ENCODE assay signal across 8 cellular contexts in the genomic region with DNA sequence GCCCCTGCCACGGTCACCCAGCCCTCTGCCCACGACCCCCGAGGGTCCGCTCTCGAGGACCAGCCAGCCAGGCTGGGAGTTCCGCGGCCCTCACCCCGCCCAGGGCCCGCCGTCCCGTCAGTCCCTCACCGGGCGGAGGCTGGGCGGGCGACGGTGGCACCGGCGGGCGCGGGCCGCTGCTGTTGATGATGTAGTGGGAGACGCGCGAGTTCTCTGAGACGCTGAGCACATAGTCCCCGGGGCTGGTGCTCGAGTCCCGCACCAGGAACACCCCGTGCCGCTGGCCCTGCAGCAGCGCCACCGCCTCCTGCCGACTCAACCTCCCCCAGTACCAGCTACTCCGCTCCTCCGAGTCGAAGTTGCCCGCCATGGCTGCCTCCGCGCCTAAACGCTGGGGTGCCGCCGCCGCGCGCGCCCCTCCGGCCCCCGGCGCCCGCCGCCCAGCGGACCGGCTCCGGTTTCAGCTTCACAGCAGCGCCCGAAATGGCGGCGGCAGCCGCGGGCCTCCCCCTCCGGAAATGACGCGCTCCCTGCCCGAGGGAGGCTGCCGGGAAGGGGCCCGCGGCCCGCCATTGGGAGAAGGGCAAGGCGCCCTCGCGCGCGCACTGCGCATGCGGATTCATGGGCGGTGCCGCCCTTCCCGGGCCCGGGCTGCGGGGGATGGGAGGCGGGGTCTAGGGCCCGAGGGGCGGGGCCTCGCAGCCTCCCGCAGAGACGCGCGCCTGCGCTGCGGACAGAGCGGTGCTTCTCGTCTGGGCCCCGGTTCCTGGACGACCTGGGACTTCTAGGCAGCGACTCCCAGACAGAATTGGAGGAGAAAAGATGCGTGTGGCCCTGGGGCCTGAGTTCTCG. TPM values are rescaled to one million over a fixed set of nuclear protein-coding genes. Genes with fewer than 3 reads are reported as not detected.
DNase-seq lines count a peak whose midpoint lies in the region; ATAC-seq and TF ChIP-seq lines count a peak whose summit lies in the region.

A gene (minus strand): TSS at position 485 of the 852 bp plus-strand sequence. CDS start 115 bp downstream, at position 370.

- H3K9me3 Mint-ChIP-seq in activated B cell treated with CpG ODN at 0.5 μM for 24 hours: no peaks in the 10 kb centered on the region

- H3K9ac ChIP-seq in smooth muscle cell (ENCODE audit: low read depth): peak within 1 kb of the TSS; percentile 98

- intact Hi-C loops in activated B cell treated with CpG ODN at 0.5 μM for 24 hours (cut with micrococcal nuclease): loop anchor here (1.0 kb wide), 6 partner anchors 18 to 106 kb away; a partner anchor contains a TSS

- POLR2A ChIA-PET in AG04450 (lab: Yijun Ruan, JAX): interaction anchor here (0.5 to 1.2 kb wide), 3 partner anchors 27 to 91 kb away, joined by 3 to 7 read pairs (median 5); a partner anchor contains a TSS
- POLR2A ChIA-PET in activated B cell treated with CpG ODN at 0.5 μM for 24 hours (lab: Charles Lee): interaction anchor here (0.6 to 2.4 kb wide), 10 partner anchors 19 to 175 kb away, joined by 3 to 15 read pairs (median 6); a partner anchor contains a TSS

- H3F3A ChIP-seq in smooth muscle cell (ENCODE audit: low read depth): peaks cover 3% of the 10 kb centered on the region

- no peaks in the 10 kb centered on the region for H3K27me3 Mint-ChIP-seq in activated B cell treated with CpG ODN at 0.5 μM for 24 hours

- H3K27me3 ChIP-seq in AG04450 (ENCODE audit: control insufficient read depth, insufficient read depth, low read length) (no peaks in the 10 kb centered on the region), smooth muscle cell (ENCODE audit: low read depth) (no peaks in the 10 kb centered on the region)

- peak within 1 kb of the TSS; percentile 83 for H3K27ac ChIP-seq in AG04450 (ENCODE audit: low read depth, low read length)
- peak within 1 kb of the TSS; percentile 97 for H3K27ac ChIP-seq in smooth muscle cell (ENCODE audit: low read depth)

- peaks cover 14% of the 10 kb centered on the region for H3K4me1 ChIP-seq in smooth muscle cell (ENCODE audit: low read depth)

- H3K4me3 ChIP-seq in AG04450 (ENCODE audit: low read depth, low read length): peak within 1 kb of the TSS; percentile 93
- H3K4me3 ChIP-seq in cardiac fibroblast (replicated peaks in 1 of 2; ENCODE audit: low read depth in 2 of 2, low read length in 2 of 2): peak within 1 kb of the TSS; percentile 94 to 96
- peak within 1 kb of the TSS; percentile 93 for H3K4me3 ChIP-seq in smooth muscle cell

- no peaks in the 10 kb centered on the region for H3K36me3 ChIP-seq in smooth muscle cell (ENCODE audit: low read depth)

- H2AFZ ChIP-seq in smooth muscle cell (ENCODE audit: low read depth): no peak within 1 kb of the TSS

- H3K9me3 ChIP-seq in AG04450 (ENCODE audit: control insufficient read depth, insufficient read depth, low read length): no peaks in the 10 kb centered on the region; the same call in 1 of the 2 replicates
- H3K9me3 ChIP-seq in smooth muscle cell (replicated peaks; ENCODE audit: low read depth): no peaks in the 10 kb centered on the region

- peaks cover 49% of the 10 kb centered on the region for H3K79me2 ChIP-seq in smooth muscle cell (ENCODE audit: low read depth)

- H4K20me1 ChIP-seq in smooth muscle cell (ENCODE audit: low read depth): peaks cover 46% of the 10 kb centered on the region

- under 1% methylated on average over 74 of the region's 97 CpGs for WGBS in smooth muscle cell (ENCODE audit: low lambda C conversion rate)

- H3K4me1 Mint-ChIP-seq in activated B cell treated with CpG ODN at 0.5 μM for 24 hours: peaks cover 52% of the 10 kb centered on the region

- CTCF ChIA-PET in AG04450 (lab: Charles Lee): interaction anchor here (1.1 kb wide), 1 partner anchor 91 kb away, joined by 3 read pairs; no protein-coding TSS in a partner anchor
- CTCF ChIA-PET in activated B cell treated with CpG ODN at 0.5 μM for 24 hours (lab: Charles Lee): interaction anchor here (0.7 to 2.4 kb wide), 4 partner anchors 29 to 193 kb away, joined by 3 to 18 read pairs (median 4); a partner anchor contains a TSS

- TF ChIP-seq CTCF in AG04450 (IDR thresholded peaks at IDR 0.05; ENCODE audit: low read depth, low read length) (no peak), activated B cell treated with CpG ODN at 0.5 μM for 24 hours (IDR thresholded peaks at IDR 0.05) (no peak), cardiac fibroblast (IDR thresholded peaks at IDR 0.05; ENCODE audit: low read depth, low read length) (peak; percentile 8), smooth muscle cell (IDR thresholded peaks at IDR 0.05; ENCODE audit: borderline replicate concordance, insufficient read depth, poor library complexity, severe bottlenecking) (no peak)

- H3K36me3 Mint-ChIP-seq in activated B cell treated with CpG ODN at 0.5 μM for 24 hours (ENCODE audit: low read depth): peaks cover 24% of the 10 kb centered on the region

- peak; percentile 72 for ATAC-seq in GM18907 (IDR thresholded peaks at IDR 0.05; ENCODE audit: unreplicated experiment)
- peak; percentile 77 for ATAC-seq in HG03159 (IDR thresholded peaks at IDR 0.05; ENCODE audit: unreplicated experiment)
- ATAC-seq in activated B cell treated with CpG ODN at 0.5 μM for 24 hours (ENCODE audit: low read depth): peak; percentile 92

- DNase-seq in AG04450 (ENCODE audit: low read depth, low spot score) (peak; percentile 86), NCI-H2227 treated with DMSO at 0.1 percent for 48 hours (lab: John Stamatoyannopoulos, UW) (peak; percentile 83), activated B cell treated with CpG ODN at 0.5 μM for 24 hours (peak; percentile 99), cardiac fibroblast (ENCODE audit: low read depth in 2 of 2) (peak; percentile 94 to 97), iPS-NIHi7 (ENCODE audit: extremely low spot score) (peak; percentile 100), smooth muscle cell (lab: John Stamatoyannopoulos, UW; ENCODE audit: unreplicated experiment) (peak; percentile 95)

- peak within 1 kb of the TSS; percentile 87 for H3K27ac Mint-ChIP-seq in activated B cell treated with CpG ODN at 0.5 μM for 24 hours

- H3K4me2 ChIP-seq in smooth muscle cell: peak within 1 kb of the TSS; percentile 96

- peak within 1 kb of the TSS; percentile 94 for H3K4me3 Mint-ChIP-seq in activated B cell treated with CpG ODN at 0.5 μM for 24 hours

RNA-seq across cellular contexts. Expression of the gene that starts here (rescaled TPM):
- polyA plus RNA-seq in AG04450 (2011; rRNA removed) (88.1 and 110 TPM in 2 replicates), smooth muscle cell (56.8 and 69.4 TPM in 2 replicates)
- 79.3 and 81.6 TPM in 2 replicates for polyA minus RNA-seq in AG04450 (2011; rRNA and poly(A)+ RNA removed)
- total RNA-seq in activated B cell treated with CpG ODN at 0.5 μM for 24 hours (22.5 and 29.1 TPM in 2 replicates), smooth muscle cell (49.7 and 64.5 TPM in 2 replicates)

Comparison
In these comparisons a context has a peak if more than half of its experiments do, and no peak if none do; other contexts are left out.
1. Peak in every context shown above with its lines: DNase-seq, ATAC-seq, H3K4me3 ChIP-seq and H3K27ac ChIP-seq.